In the genomic region with DNA sequence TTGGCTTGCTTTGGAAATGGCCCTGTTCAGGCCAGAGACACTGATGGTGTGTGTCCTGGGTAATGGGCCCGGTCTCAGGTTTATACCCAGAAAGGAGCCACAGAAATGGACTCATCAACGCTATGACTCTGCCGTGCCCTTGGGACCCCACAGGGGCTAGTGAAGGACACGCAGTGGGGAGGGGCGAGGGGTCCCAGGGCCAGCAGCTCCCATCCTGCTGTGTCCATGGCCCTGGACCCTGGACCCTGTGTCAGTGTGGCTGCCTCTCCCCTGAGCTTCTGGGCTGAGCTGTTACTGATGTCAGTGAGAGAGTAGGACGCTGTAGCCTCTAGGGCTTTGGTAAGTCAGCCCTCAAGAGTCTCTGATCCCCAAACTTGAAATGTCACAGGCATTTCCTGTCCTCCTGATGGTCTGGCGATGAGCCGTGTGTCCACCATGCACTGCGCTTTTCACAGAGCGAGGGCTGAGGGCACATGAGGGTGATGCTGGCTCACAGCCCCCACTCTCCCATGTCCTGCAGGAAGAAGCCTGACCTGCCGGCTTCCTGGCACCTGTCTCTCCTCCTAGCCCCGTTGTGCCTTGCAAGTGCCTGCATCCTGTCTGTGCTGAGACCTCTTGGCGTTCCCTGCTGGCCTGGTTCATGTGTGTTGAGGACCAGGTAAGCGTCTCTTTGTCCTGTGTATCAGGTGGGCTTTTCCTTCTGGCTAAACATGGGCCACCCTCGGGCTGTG, we compare ENCODE assay signal across 18 cellular contexts.
"Had no signal": no experiment of that assay in that cellular context is flagged by ENCODE, and none has a peak within 500 bp of the region (broad histone marks: within the 10 kb centered on the region; RNA-seq: fewer than 3 reads in every experiment).

No MANE protein-coding gene starts in this region.

- H3K4me3 ChIP-seq: colonic mucosa, gastrocnemius medialis, heart left ventricle, ovary, SK-N-MC, smooth muscle cell, thoracic aorta had no signal

- H3K4me1 ChIP-seq: colonic mucosa had no signal

- ATAC-seq: gastrocnemius medialis, sciatic nerve had no signal

- H3K27ac ChIP-seq: colonic mucosa, gastrocnemius medialis, heart left ventricle, ovary, SK-N-MC, thoracic aorta had no signal

- H3K36me3 Mint-ChIP-seq: WTC11 had no signal

- H3K9me3 Mint-ChIP-seq: brain, WTC11 had no signal

- DNase-seq: activated CD4-positive, alpha-beta T cell treated with anti-CD3 and anti-CD28 coated beads for 36 hours; activated CD4-positive, alpha-beta T cell treated with anti-CD3 and anti-CD28 coated beads, Interleukin-2, amount 50 U/mL, for 48 hours; activated effector memory CD4-positive, alpha-beta T cell treated with anti-CD3 and anti-CD28 coated beads, Interleukin-2, amount 50 U/mL, for 16 hours; activated T-cell treated with anti-CD3 and anti-CD28 coated beads, Interleukin-2, amount 50 U/mL, for 48 hours; caudate nucleus; colonic mucosa; gastrocnemius medialis; heart left ventricle; kidney glomerular epithelial cell; left ventricle myocardium superior; ovary; stimulated activated CD4-positive, alpha-beta T cell treated with anti-CD3 and anti-CD28 coated beads, Interleukin-4, amount 100 ng/mL, for 1 hour had no signal

- H3K36me3 ChIP-seq: colonic mucosa, ovary had no signal

- H3K27me3 Mint-ChIP-seq: activated CD4-positive, alpha-beta T cell treated with anti-CD3 and anti-CD28 coated beads for 36 hours had no signal

- H3K9me3 ChIP-seq: colonic mucosa, gastrocnemius medialis, heart left ventricle, ovary, thoracic aorta had no signal

- H3K27ac Mint-ChIP-seq: activated CD4-positive, alpha-beta T cell treated with anti-CD3 and anti-CD28 coated beads for 36 hours; brain; WTC11 had no signal

- H3K27me3 ChIP-seq: colonic mucosa, gastrocnemius medialis, heart left ventricle, ovary had no signal

- H3K4me3 Mint-ChIP-seq: activated CD4-positive, alpha-beta T cell treated with anti-CD3 and anti-CD28 coated beads for 36 hours; WTC11 had no signal
